Comparison of ENCODE assay signal across 8 cellular contexts in the genomic region with DNA sequence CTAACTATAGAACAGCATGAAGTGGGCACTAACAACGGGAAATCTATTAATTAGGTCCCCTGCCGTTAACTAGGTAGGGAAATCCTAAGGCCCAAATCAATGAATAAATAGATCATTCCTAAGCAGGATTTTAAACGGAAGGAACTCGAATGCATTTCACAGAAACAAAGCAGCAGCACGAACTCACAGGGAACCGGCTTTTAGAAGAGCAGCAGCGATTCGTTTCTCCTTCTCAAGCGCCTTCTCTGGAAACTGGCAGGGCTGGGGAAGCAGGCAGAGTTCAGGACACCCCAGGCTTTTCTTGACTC. TPM values are rescaled to one million over a fixed set of nuclear protein-coding genes. Genes with fewer than 3 reads are reported as not detected.
DNase-seq lines count a peak whose midpoint lies in the region; ATAC-seq and TF ChIP-seq lines count a peak whose summit lies in the region.

No MANE protein-coding gene starts in this region.

- H3K4me3 Mint-ChIP-seq in central memory CD8-positive, alpha-beta T cell: peak overlapping the region; percentile 95

- H3K4me1 ChIP-seq in A673 (ENCODE audit: insufficient read depth, low read length, poor library complexity, severe bottlenecking): peaks cover 6% of the 10 kb centered on the region
- H3K4me1 ChIP-seq in mesenchymal stem cell (ENCODE audit: control insufficient read depth, insufficient read depth, low read depth, low read length): peaks cover 4% of the 10 kb centered on the region
- peaks cover 20% of the 10 kb centered on the region for H3K4me1 ChIP-seq in upper lobe of right lung

- H2BK15ac ChIP-seq in mesenchymal stem cell (ENCODE audit: low read depth, poor library complexity, severe bottlenecking): no peak overlapping the region

- no peaks in the 10 kb centered on the region for H3K9me3 Mint-ChIP-seq in central memory CD8-positive, alpha-beta T cell

- H3K23ac ChIP-seq in mesenchymal stem cell (ENCODE audit: low read length in 2 of 2): no peak overlapping the region

- H3K9ac ChIP-seq in mesenchymal stem cell (ENCODE audit: low read length): peak overlapping the region; percentile 93

- H3K79me1 ChIP-seq in mesenchymal stem cell (replicated peaks; ENCODE audit: low read length, poor library complexity, severe bottlenecking): peaks cover 10% of the 10 kb centered on the region

- H3K27ac Mint-ChIP-seq in central memory CD8-positive, alpha-beta T cell (ENCODE audit: low read depth): peak overlapping the region; percentile 88

- H3K36me3 ChIP-seq in A673 (ENCODE audit: insufficient read depth, low read length, poor library complexity, severe bottlenecking) (peaks cover 4% of the 10 kb centered on the region), mesenchymal stem cell (ENCODE audit: control insufficient read depth in 1 of 2, insufficient read depth in 2 of 2, low read depth in 1 of 2, low read length in 2 of 2) (peaks cover 7 to 15% of the 10 kb centered on the region in 2 experiments), upper lobe of right lung (no peaks in the 10 kb centered on the region)

- H3K4ac ChIP-seq in mesenchymal stem cell (ENCODE audit: low read depth in 1 of 2, low read length in 2 of 2): peak overlapping the region; percentile 52 to 75

- CTCF ChIA-PET in A673 (lab: Charles Lee): interaction anchor here (0.6 kb wide), 1 partner anchor 9 kb away, joined by 5 read pairs; no protein-coding TSS in a partner anchor

- WGBS in mesenchymal stem cell: 1% methylated on average over 9 of the region's 9 CpGs

- H2BK5ac ChIP-seq in mesenchymal stem cell (ENCODE audit: low read depth, low read length, poor library complexity, severe bottlenecking): no peak overlapping the region

- peaks cover 29% of the 10 kb centered on the region for H3K4me1 Mint-ChIP-seq in central memory CD8-positive, alpha-beta T cell

- TF ChIP-seq CTCF in A673 (conservative IDR thresholded peaks at IDR 0.05; ENCODE audit: low read depth, low read length) (no peak), GM12865 (IDR thresholded peaks at IDR 0.05; ENCODE audit: insufficient read depth, low read depth, low read length, missing control alignments) (no peak), upper lobe of right lung (IDR thresholded peaks at IDR 0.05) (no peak)

- H3K27me3 Mint-ChIP-seq in central memory CD8-positive, alpha-beta T cell: no peaks in the 10 kb centered on the region

- no peak overlapping the region for H2BK12ac ChIP-seq in mesenchymal stem cell (ENCODE audit: low read length in 2 of 2)

- intact Hi-C loops in A673 (cut with micrococcal nuclease; ENCODE audit: unreplicated experiment) (no loop called here), upper lobe of right lung (cut with DNase I) (no loop called here)

- BruUV-seq in A673 (replicated peaks; lab: Mats Ljungman, UMichigan): no TSS peak

- H2AK5ac ChIP-seq in mesenchymal stem cell (ENCODE audit: low read length, severe bottlenecking): no peak overlapping the region

- H4K8ac ChIP-seq in mesenchymal stem cell (ENCODE audit: low read length): peak overlapping the region; percentile 91

- peak overlapping the region; percentile 54 to 64 for H3K18ac ChIP-seq in mesenchymal stem cell (ENCODE audit: low read depth in 1 of 2, low read length in 2 of 2)

- H3K9me3 ChIP-seq in A673 (ENCODE audit: low read depth, low read length, poor library complexity, severe bottlenecking): peaks cover 14% of the 10 kb centered on the region
- H3K9me3 ChIP-seq in mesenchymal stem cell (ENCODE audit: control insufficient read depth, low read length): peaks cover 42% of the 10 kb centered on the region
- no peaks in the 10 kb centered on the region for H3K9me3 ChIP-seq in upper lobe of right lung

- no peaks in the 10 kb centered on the region for H3K27me3 ChIP-seq in A673 (replicated peaks; ENCODE audit: insufficient read depth, low read depth, low read length, poor library complexity)
- no peaks in the 10 kb centered on the region for H3K27me3 ChIP-seq in mesenchymal stem cell (ENCODE audit: control insufficient read depth in 1 of 2, insufficient read depth in 1 of 2, low read length in 2 of 2)
- H3K27me3 ChIP-seq in upper lobe of right lung: no peaks in the 10 kb centered on the region

- no peak for ATAC-seq in central memory CD8-positive, alpha-beta T cell (replicated peaks; ENCODE audit: extremely low read depth, poor library complexity, severe bottlenecking)
- ATAC-seq in upper lobe of right lung (no peak), GM19328 (IDR thresholded peaks at IDR 0.05; ENCODE audit: unreplicated experiment) (no peak)

- peak overlapping the region; percentile 96 for H3K4me2 ChIP-seq in mesenchymal stem cell (ENCODE audit: low read length, poor library complexity, severe bottlenecking)

- H3K14ac ChIP-seq in mesenchymal stem cell (ENCODE audit: low read length in 2 of 2): peak overlapping the region in 1 of 2 experiments; percentile 94

- peak overlapping the region; percentile 80 for H3K27ac ChIP-seq in A673 (ENCODE audit: low read depth, low read length, poor library complexity, severe bottlenecking)
- H3K27ac ChIP-seq in mesenchymal stem cell (ENCODE audit: low read length, poor library complexity, severe bottlenecking): peak overlapping the region; percentile 92
- peak overlapping the region; percentile 83 for H3K27ac ChIP-seq in upper lobe of right lung

- POLR2A ChIA-PET in A673 (lab: Charles Lee; ENCODE audit: low non-redundant PET): no interaction called here

- H2BK120ac ChIP-seq in mesenchymal stem cell (ENCODE audit: low read depth, low read length): no peak overlapping the region

- H4K91ac ChIP-seq in mesenchymal stem cell (ENCODE audit: low read length): no peak overlapping the region

- H3K4me3 ChIP-seq in A673 (ENCODE audit: low read depth, low read length, poor library complexity, severe bottlenecking) (peak overlapping the region; percentile 78), GM12865 (ENCODE audit: low read depth, low read length) (peak overlapping the region; percentile 99), mesenchymal stem cell (ENCODE audit: insufficient read depth in 1 of 2, low read depth in 1 of 2, low read length in 2 of 2) (peak overlapping the region; percentile 79 to 97), upper lobe of right lung (peak overlapping the region; percentile 77)

- H2AFZ ChIP-seq in mesenchymal stem cell (ENCODE audit: low read depth, low read length): peak overlapping the region; percentile 54

- DNase-seq in A673 (ENCODE audit: low spot score) (peak; percentile 61), GM12865 (ENCODE audit: low read depth) (no peak), NCI-H748 (lab: John Stamatoyannopoulos, UW; ENCODE audit: unreplicated experiment) (peak; percentile 75), mesenchymal stem cell (peak; percentile 50), upper lobe of right lung (no peak)
- DNase-seq in central memory CD8-positive, alpha-beta T cell (ENCODE audit: low spot score in 2 of 2): no peak
- DNase-seq in stimulated activated CD4-positive, alpha-beta T cell treated with anti-CD3 and anti-CD28 coated beads, Interleukin-4, amount 100 ng/mL, for 1 hour: no peak

- peaks cover 11% of the 10 kb centered on the region for H3K36me3 Mint-ChIP-seq in central memory CD8-positive, alpha-beta T cell (ENCODE audit: insufficient read depth)

RNA-seq across cellular contexts. Expression of a gene that starts 0.8 kb away (rescaled TPM):
- total RNA-seq in A673 (2021) (15.2 and 17.5 TPM in 2 replicates), upper lobe of right lung (10.4 TPM)
- polyA plus RNA-seq in mesenchymal stem cell (2013, experiment 1 of 2): 3.7 TPM
- 3.9 TPM for polyA plus RNA-seq in mesenchymal stem cell (2013, experiment 2 of 2)

RNA-seq across cellular contexts. Expression of a gene that starts 59.8 kb away (rescaled TPM):
- total RNA-seq in A673 (2021) (0.24 and 0.59 TPM in 2 replicates), upper lobe of right lung (6.1 TPM)
- polyA plus RNA-seq in mesenchymal stem cell (2013, experiment 1 of 2): 0.21 TPM
- 0.21 TPM for polyA plus RNA-seq in mesenchymal stem cell (2013, experiment 2 of 2)

RNA-seq across cellular contexts. Expression of a gene that starts 59.9 kb away (rescaled TPM):
- total RNA-seq in A673 (2021) (2.6 and 3.9 TPM in 2 replicates), upper lobe of right lung (5.5 TPM)
- 1.9 TPM for polyA plus RNA-seq in mesenchymal stem cell (2013, experiment 1 of 2)
- polyA plus RNA-seq in mesenchymal stem cell (2013, experiment 2 of 2): 1.7 TPM

Comparison
In these comparisons a context has a peak if more than half of its experiments do, and no peak if none do; other contexts are left out.
1. DNase-seq: peak in A673 (single experiment), NCI-H748 (single experiment) and mesenchymal stem cell (single experiment); none in GM12865 (single experiment), central memory CD8-positive, alpha-beta T cell (0 of 2), upper lobe of right lung (single experiment) and stimulated activated CD4-positive, alpha-beta T cell treated with anti-CD3 and anti-CD28 coated beads, Interleukin-4, amount 100 ng/mL, for 1 hour (single experiment).
2. Peak in every context shown above with its lines, with median percentiles within 50 percentile points of each other: H3K27ac ChIP-seq and H3K4me3 ChIP-seq.